ENCODE assay signal across 8 cellular contexts in genomic region chr1:237799762-237800474, GRCh38.
DNase-seq lines count a peak whose midpoint lies in the region; ATAC-seq, FAIRE-seq and TF ChIP-seq lines count a peak whose summit lies in the region.

No MANE protein-coding gene starts in this region.

- no peak for FAIRE-seq in GM12878 (lab: Jason Lieb, UNC)

- TF ChIP-seq CTCF in GM20000 (IDR thresholded peaks at IDR 0.05; ENCODE audit: extremely low read depth, missing control alignments) (no peak), OCI-LY3 (IDR thresholded peaks at IDR 0.05; ENCODE audit: low read depth, low read length) (peak; percentile 95), GM12878 (IDR thresholded peaks at IDR 0.05 in 2 of 3, conservative IDR thresholded peaks at IDR 0.05 in 1 of 3; ENCODE audit: control insufficient read depth in 2 of 3, extremely low read depth in 1 of 3, insufficient read depth in 1 of 3, low read depth in 3 of 3, low read length in 3 of 3) (peak; percentile 22 to 32 (median 22); a peak in 2 of 6 replicates), liver (IDR thresholded peaks at IDR 0.05; ENCODE audit: low read depth, low read length, missing input control) (peak; percentile 81), omental fat pad (IDR thresholded peaks at IDR 0.05) (no peak)

- in situ Hi-C loops in GM12878 (cut with MboI) = no loop called here

- intact Hi-C loops in GM12878 (cut with micrococcal nuclease; ENCODE audit: unreplicated experiment) = loop anchor here (10.0 kb wide), 1 partner anchor 55 kb away; no protein-coding TSS in a partner anchor

- ATAC-seq in HG03520 (IDR thresholded peaks at IDR 0.05; ENCODE audit: unreplicated experiment) (peak; percentile 87), GM12878 (peak; percentile 100), omental fat pad (ENCODE audit: low FRiP score) (no peak)

- H3K4me1 ChIP-seq in OCI-LY3 (ENCODE audit: low read length) (peaks cover 5% of the 10 kb centered on the region; the same call in 1 of the 2 replicates), GM12878 (ENCODE audit: control insufficient read depth, insufficient read depth, low read length) (no peaks in the 10 kb centered on the region), liver (ENCODE audit: control insufficient read depth in 4 of 4, insufficient read depth in 4 of 4, low read length in 3 of 4) (peaks cover 0 to 5% (median 0%) of the 10 kb centered on the region in 4 donors)

- no peak overlapping the region for H3K27ac ChIP-seq in OCI-LY3 (ENCODE audit: low read length)
- H3K27ac ChIP-seq in GM12878 (ENCODE audit: control insufficient read depth, insufficient read depth) = no peak overlapping the region
- H3K27ac ChIP-seq in liver (ENCODE audit: low read depth in 1 of 2, low read length in 2 of 2) = no peak overlapping the region

- peak overlapping the region; percentile 52 for H3K4me3 ChIP-seq in OCI-LY3 (ENCODE audit: low read length)
- no peak overlapping the region for H3K4me3 ChIP-seq in GM12878
- no peak overlapping the region for H3K4me3 ChIP-seq in liver (ENCODE audit: low read depth in 1 of 3, low read length in 3 of 3)

- H3K9ac ChIP-seq in OCI-LY3 (ENCODE audit: low read length) (no peak overlapping the region), GM12878 (ENCODE audit: control insufficient read depth, insufficient read depth, low read length) (no peak overlapping the region), liver (ENCODE audit: low read depth in 1 of 2, low read length in 2 of 2) (no peak overlapping the region)

- no TSS peak for BruUV-seq in GM12878 (replicated peaks; lab: Mats Ljungman, UMichigan)

- TF ChIP-seq RAD21 in GM12878 (IDR thresholded peaks at IDR 0.05; ENCODE audit: insufficient read depth, low read depth, low read length) (no peak; the same call in 1 of the 2 replicates), liver (IDR thresholded peaks at IDR 0.05) (peak; percentile 94 to 97)

- TF ChIP-seq POLR2A in GM12878 (IDR thresholded peaks at IDR 0.05; ENCODE audit: low read depth, low read length) = no peak

- H3K36me3 ChIP-seq in OCI-LY3 (replicated peaks; ENCODE audit: low read depth, low read length) (no peaks in the 10 kb centered on the region), GM12878 (ENCODE audit: control insufficient read depth in 2 of 2, insufficient read depth in 2 of 2, low read length in 1 of 2) (no peaks in the 10 kb centered on the region), liver (ENCODE audit: control insufficient read depth in 4 of 4, insufficient read depth in 3 of 4, low read depth in 1 of 4, low read length in 3 of 4) (no peaks in the 10 kb centered on the region)

- H3K79me2 ChIP-seq in OCI-LY3 (ENCODE audit: low read length) = no peaks in the 10 kb centered on the region
- no peaks in the 10 kb centered on the region for H3K79me2 ChIP-seq in GM12878 (ENCODE audit: control insufficient read depth, insufficient read depth, low read length)

- POLR2A ChIA-PET in GM12878 (lab: Charles Lee) = no interaction called here

- RAD21 ChIA-PET in GM12878 (lab: Charles Lee; ENCODE audit: unreplicated experiment) = interaction anchor here (1.1 kb wide), 1 partner anchor 178 kb away, joined by 3 read pairs; no protein-coding TSS in a partner anchor

- no peaks in the 10 kb centered on the region for H4K20me1 ChIP-seq in OCI-LY3 (ENCODE audit: insufficient read depth, low read length)
- H4K20me1 ChIP-seq in GM12878 (ENCODE audit: control insufficient read depth, insufficient read depth) = no peaks in the 10 kb centered on the region

- CTCF ChIA-PET in GM12878 (lab: Yijun Ruan, JAX) = interaction anchor here (0.7 to 1.8 kb wide), 7 partner anchors 8 to 253 kb away, joined by 3 to 9 read pairs (median 3); no protein-coding TSS in a partner anchor

- SMC1A ChIA-PET in GM12878 (lab: Charles Lee; ENCODE audit: uncharacterized antibody, unreplicated experiment) = no interaction called here

- DNase-seq in NCI-H1417 (lab: John Stamatoyannopoulos, UW) (peak in 2 of 3 experiments; percentile 49 to 79), NCI-H1417 treated with DMSO at 0.1 percent for 48 hours (lab: John Stamatoyannopoulos, UW) (no peak), GM20000 (ENCODE audit: low spot score) (peak; percentile 29), GM12878 (ENCODE audit: low read depth, low spot score) (peak; percentile 9), omental fat pad (ENCODE audit: low spot score) (no peak)

- H3K9me3 ChIP-seq in OCI-LY3 (ENCODE audit: insufficient read depth, low read length) = no peaks in the 10 kb centered on the region
- H3K9me3 ChIP-seq in GM12878 (replicated peaks; ENCODE audit: control insufficient read depth, insufficient read depth, low read length) = no peaks in the 10 kb centered on the region; the same call in 2 of the 3 replicates
- no peaks in the 10 kb centered on the region for H3K9me3 ChIP-seq in liver (ENCODE audit: control insufficient read depth in 4 of 4, low read length in 3 of 4)

- H3K4me2 ChIP-seq in OCI-LY3 (ENCODE audit: low read length) (peak overlapping the region; percentile 59), GM12878 (ENCODE audit: control insufficient read depth, insufficient read depth) (no peak overlapping the region)

- H2AFZ ChIP-seq in OCI-LY3 (ENCODE audit: low read depth, low read length) = peak overlapping the region; percentile 75
- no peak overlapping the region; the same call in 1 of the 2 replicates for H2AFZ ChIP-seq in GM12878 (ENCODE audit: control insufficient read depth, low read depth, low read length)

- H3K27me3 ChIP-seq in OCI-LY3 (ENCODE audit: low read depth, low read length) (no peaks in the 10 kb centered on the region), GM12878 (replicated peaks in 1 of 2; ENCODE audit: control insufficient read depth in 2 of 2, insufficient read depth in 2 of 2, low read length in 1 of 2) (no peaks in the 10 kb centered on the region), liver (ENCODE audit: control insufficient read depth in 4 of 4, insufficient read depth in 4 of 4, low read length in 3 of 4) (no peaks in the 10 kb centered on the region)

- WGBS in GM12878 (ENCODE audit: insufficient coverage, insufficient replicate concordance, low lambda C conversion rate, missing lambda C conversion rate) = 10% methylated on average over 5 of the region's 5 CpGs
- WGBS in liver = 24% methylated on average over 5 of the region's 5 CpGs

- TF ChIP-seq EP300 in GM12878 (IDR thresholded peaks at IDR 0.05; ENCODE audit: borderline replicate concordance in 1 of 2, control insufficient read depth in 1 of 2, low read depth in 2 of 2, low read length in 2 of 2) = no peak

TF ChIP-seq in GM12878, 131 proteins besides CTCF, POLR2A, EP300 and RAD21:
- peak; percentile 28; the same call in 1 of the 2 replicates for TF ChIP-seq SMC3 (IDR thresholded peaks at IDR 0.05; ENCODE audit: borderline replicate concordance, low read length)
- no peak for TF ChIP-seq CBFB (IDR thresholded peaks at IDR 0.05; ENCODE audit: low read depth)

TF ChIP-seq in liver, 16 proteins besides CTCF, POLR2A, EP300 and RAD21:
- peak; percentile 13 for TF ChIP-seq YY1 (IDR thresholded peaks at IDR 0.05)
- no peak for TF ChIP-seq GABPA (IDR thresholded peaks at IDR 0.05 in 1 of 2, conservative IDR thresholded peaks at IDR 0.05 in 1 of 2)
- TF ChIP-seq SP1 (IDR thresholded peaks at IDR 0.05) = peak; percentile 49
- peak; percentile 19 to 37 for TF ChIP-seq RXRA (IDR thresholded peaks at IDR 0.05)

Comparison
In these comparisons a context has a peak if more than half of its experiments do, and no peak if none do; other contexts are left out.
1. DNase-seq: peak in NCI-H1417 (2 of 3), GM20000 (single experiment) and GM12878 (single experiment); none in NCI-H1417 treated with DMSO at 0.1 percent for 48 hours (single experiment) and omental fat pad (single experiment).
2. CTCF ChIP-seq: peak in OCI-LY3 (single experiment), GM12878 (3 of 3) and liver (single experiment); none in GM20000 (single experiment) and omental fat pad (0 of 3).